In genomic region chr2:160221391-160222276, GRCh38 we compare ENCODE assay signal across 8 cellular contexts. TPM values are rescaled to one million over a fixed set of nuclear protein-coding genes. Genes with fewer than 3 reads are reported as not detected.
DNase-seq lines count a peak whose midpoint lies in the region; ATAC-seq and TF ChIP-seq lines count a peak whose summit lies in the region.

No MANE protein-coding gene starts in this region.

- no peak for TF ChIP-seq CTCF in retinal pigment epithelial cell (conservative IDR thresholded peaks at IDR 0.05; ENCODE audit: low read depth, low read length)

- intact Hi-C loops in Right ventricle myocardium superior (cut with DNase I), result no loop called here

- peak; percentile 79 for DNase-seq in GM04504 (ENCODE audit: low read depth)
- peak; percentile 68 for DNase-seq in Right ventricle myocardium superior
- DNase-seq in retinal pigment epithelial cell (ENCODE audit: low read depth), result peak; percentile 89
- DNase-seq in GOT3 (lab: John Stamatoyannopoulos, UW), result no peak
- DNase-seq in NCI-H69 (lab: John Stamatoyannopoulos, UW), result no peak

- H3K4me3 ChIP-seq in retinal pigment epithelial cell (ENCODE audit: low read length), result no peak overlapping the region

- peak; percentile 11; the same call in 2 of the 3 replicates for ATAC-seq in SK-N-SH treated with all-trans-retinoic acid at 6 μM for 48 hours
- ATAC-seq in Right ventricle myocardium superior (ENCODE audit: poor library complexity), result peak; percentile 97
- no peak for ATAC-seq in GM18520 (IDR thresholded peaks at IDR 0.05; ENCODE audit: unreplicated experiment)
- ATAC-seq in HG03108 (IDR thresholded peaks at IDR 0.05; ENCODE audit: unreplicated experiment), result no peak

TF ChIP-seq in SK-N-SH treated with all-trans-retinoic acid at 6 μM for 48 hours, 23 proteins besides CTCF, POLR2A, EP300 and RAD21:
- TF ChIP-seq CSDC2 (CRISPR knock-in tag; IDR thresholded peaks at IDR 0.05) (peak; percentile 78; the same call in 1 of the 2 replicates), POU6F1 (CRISPR knock-in tag; IDR thresholded peaks at IDR 0.05; ENCODE audit: borderline replicate concordance, low read depth) (no peak), ISL1 (CRISPR knock-in tag; IDR thresholded peaks at IDR 0.05) (peak; percentile 12; the same call in 1 of the 2 replicates)

RNA-seq across cellular contexts. Expression of gene ITGB6, which starts 21.6 kb away (rescaled TPM):
- 2.9 TPM for total RNA-seq in Right ventricle myocardium superior

Comparison
In these comparisons a context has a peak if more than half of its experiments do, and no peak if none do; other contexts are left out.
1. DNase-seq: peak in GM04504 (single experiment), Right ventricle myocardium superior (single experiment) and retinal pigment epithelial cell (single experiment); none in GOT3 (single experiment) and NCI-H69 (single experiment).
2. ATAC-seq: peak in SK-N-SH treated with all-trans-retinoic acid at 6 μM for 48 hours (single experiment) and Right ventricle myocardium superior (single experiment); none in GM18520 (single experiment) and HG03108 (single experiment).